ENCODE assay signal across 1 cellular context in genomic region chr4:99852199-99852718, GRCh38.
A peak's percentile ranks its signal among the peaks of the same experiment; 100 is the strongest.
TF ChIP-seq lines count a peak whose summit lies in the region.

No MANE protein-coding gene starts in this region.

TF ChIP-seq in GM12878, 131 proteins besides CTCF, POLR2A, EP300 and RAD21 (continued from another document and continues in another):
- no peak for TF ChIP-seq PRDM15 (CRISPR knock-in tag; IDR thresholded peaks at IDR 0.05)
- TF ChIP-seq CHD4 (IDR thresholded peaks at IDR 0.05), result no peak
- no peak for TF ChIP-seq LARP7 (IDR thresholded peaks at IDR 0.05)
- TF ChIP-seq SUPT20H (IDR thresholded peaks at IDR 0.05; ENCODE audit: borderline replicate concordance, control insufficient read depth, low read depth, low read length), result no peak
- no peak for TF ChIP-seq BACH1 (IDR thresholded peaks at IDR 0.05; ENCODE audit: borderline replicate concordance)
- no peak for TF ChIP-seq KDM1A (IDR thresholded peaks at IDR 0.05; ENCODE audit: borderline replicate concordance)
- no peak for TF ChIP-seq HDAC2 (IDR thresholded peaks at IDR 0.05)
- no peak for TF ChIP-seq YY1 (IDR thresholded peaks at IDR 0.05; ENCODE audit: low read depth, low read length)
- no peak for TF ChIP-seq CHD1 (IDR thresholded peaks at IDR 0.05; ENCODE audit: low read depth, low read length)
- no peak for TF ChIP-seq GABPA (IDR thresholded peaks at IDR 0.05; ENCODE audit: low read depth)
- TF ChIP-seq HDGF (IDR thresholded peaks at IDR 0.05), result no peak
- peak; percentile 45; the same call in 1 of the 2 replicates for TF ChIP-seq IRF4 (IDR thresholded peaks at IDR 0.05; ENCODE audit: low read depth, low read length)
- no peak for TF ChIP-seq NR2F1 (conservative IDR thresholded peaks at IDR 0.05)
- TF ChIP-seq EED (IDR thresholded peaks at IDR 0.05; ENCODE audit: low read depth), result peak; percentile 40; the same call in 1 of the 2 replicates
- no peak for TF ChIP-seq USF1 (IDR thresholded peaks at IDR 0.05; ENCODE audit: borderline replicate concordance, extremely low read length, insufficient read depth, low read depth, low read length)
- TF ChIP-seq ETV6 (conservative IDR thresholded peaks at IDR 0.05 in 1 of 2, IDR thresholded peaks at IDR 0.05 in 1 of 2; ENCODE audit: borderline replicate concordance in 1 of 2, low read depth in 1 of 2), result no peak
- TF ChIP-seq RUNX3 (IDR thresholded peaks at IDR 0.05; ENCODE audit: low read length), result peak; percentile 28; the same call in 1 of the 2 replicates
- no peak for TF ChIP-seq ESRRA (IDR thresholded peaks at IDR 0.05; ENCODE audit: low read length)
- no peak for TF ChIP-seq ZBTB4 (CRISPR knock-in tag; IDR thresholded peaks at IDR 0.05)
- TF ChIP-seq IKZF1 (conservative IDR thresholded peaks at IDR 0.05), result 0 out of 2 replicates have a peak, but pooled peaks have one; percentile 14
- no peak for TF ChIP-seq RCOR1 (conservative IDR thresholded peaks at IDR 0.05; ENCODE audit: low read depth, low read length)
- TF ChIP-seq NR2C1 (IDR thresholded peaks at IDR 0.05), result no peak
- no peak for TF ChIP-seq POU2F2 (IDR thresholded peaks at IDR 0.05; ENCODE audit: borderline replicate concordance, low read depth, low read length)
- no peak for TF ChIP-seq EGR1 (IDR thresholded peaks at IDR 0.05; ENCODE audit: borderline replicate concordance in 1 of 2, low read depth in 2 of 2, low read length in 2 of 2)
- no peak for TF ChIP-seq ZNF384 (IDR thresholded peaks at IDR 0.05; ENCODE audit: borderline replicate concordance, low read depth, low read length)
- no peak for TF ChIP-seq CUX1 (IDR thresholded peaks at IDR 0.05; ENCODE audit: insufficient replicate concordance, low read depth, low read length)
- TF ChIP-seq HDAC6 (IDR thresholded peaks at IDR 0.05; ENCODE audit: unreplicated experiment), result no peak
- TF ChIP-seq TBL1XR1 (IDR thresholded peaks at IDR 0.05; ENCODE audit: low read depth, low read length), result no peak
- TF ChIP-seq, protein P1, sequence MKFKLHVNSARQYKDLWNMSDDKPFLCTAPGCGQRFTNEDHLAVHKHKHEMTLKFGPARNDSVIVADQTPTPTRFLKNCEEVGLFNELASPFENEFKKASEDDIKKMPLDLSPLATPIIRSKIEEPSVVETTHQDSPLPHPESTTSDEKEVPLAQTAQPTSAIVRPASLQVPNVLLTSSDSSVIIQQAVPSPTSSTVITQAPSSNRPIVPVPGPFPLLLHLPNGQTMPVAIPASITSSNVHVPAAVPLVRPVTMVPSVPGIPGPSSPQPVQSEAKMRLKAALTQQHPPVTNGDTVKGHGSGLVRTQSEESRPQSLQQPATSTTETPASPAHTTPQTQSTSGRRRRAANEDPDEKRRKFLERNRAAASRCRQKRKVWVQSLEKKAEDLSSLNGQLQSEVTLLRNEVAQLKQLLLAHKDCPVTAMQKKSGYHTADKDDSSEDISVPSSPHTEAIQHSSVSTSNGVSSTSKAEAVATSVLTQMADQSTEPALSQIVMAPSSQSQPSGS (IDR thresholded peaks at IDR 0.05; ENCODE audit: low read length), result peak; percentile 29
- TF ChIP-seq SUZ12 (IDR thresholded peaks at IDR 0.05; ENCODE audit: unreplicated experiment), result no peak
- no peak for TF ChIP-seq ZNF592 (IDR thresholded peaks at IDR 0.05)
- TF ChIP-seq NBN (IDR thresholded peaks at IDR 0.05), result no peak
- no peak for TF ChIP-seq STAT3 (IDR thresholded peaks at IDR 0.05; ENCODE audit: low read depth, low read length)
- no peak for TF ChIP-seq MYB (IDR thresholded peaks at IDR 0.05; ENCODE audit: borderline replicate concordance, low read depth, low read length)
- TF ChIP-seq SRF (IDR thresholded peaks at IDR 0.05; ENCODE audit: low read depth in 2 of 2, low read length in 2 of 2), result no peak
- TF ChIP-seq TARDBP (IDR thresholded peaks at IDR 0.05; ENCODE audit: borderline replicate concordance), result no peak
- no peak for TF ChIP-seq POLR2AphosphoS5 (IDR thresholded peaks at IDR 0.05; ENCODE audit: low read length)
- no peak for TF ChIP-seq BHLHE40 (IDR thresholded peaks at IDR 0.05; ENCODE audit: borderline replicate concordance in 1 of 2, low read depth in 2 of 2, low read length in 1 of 2)
- TF ChIP-seq ZBED1 (IDR thresholded peaks at IDR 0.05; ENCODE audit: borderline replicate concordance), result no peak
- TF ChIP-seq FOS (IDR thresholded peaks at IDR 0.05; ENCODE audit: borderline replicate concordance, extremely low read depth, insufficient read length), result no peak
- no peak for TF ChIP-seq KAT2A (conservative IDR thresholded peaks at IDR 0.05; ENCODE audit: control insufficient read depth, low read depth, low read length)
- no peak; a peak in 2 of 4 replicates for TF ChIP-seq IKZF2 (IDR thresholded peaks at IDR 0.05)
- TF ChIP-seq SMAD5 (IDR thresholded peaks at IDR 0.05; ENCODE audit: low read depth), result no peak
